ENCODE assay signal across 23 cellular contexts in the genomic region with DNA sequence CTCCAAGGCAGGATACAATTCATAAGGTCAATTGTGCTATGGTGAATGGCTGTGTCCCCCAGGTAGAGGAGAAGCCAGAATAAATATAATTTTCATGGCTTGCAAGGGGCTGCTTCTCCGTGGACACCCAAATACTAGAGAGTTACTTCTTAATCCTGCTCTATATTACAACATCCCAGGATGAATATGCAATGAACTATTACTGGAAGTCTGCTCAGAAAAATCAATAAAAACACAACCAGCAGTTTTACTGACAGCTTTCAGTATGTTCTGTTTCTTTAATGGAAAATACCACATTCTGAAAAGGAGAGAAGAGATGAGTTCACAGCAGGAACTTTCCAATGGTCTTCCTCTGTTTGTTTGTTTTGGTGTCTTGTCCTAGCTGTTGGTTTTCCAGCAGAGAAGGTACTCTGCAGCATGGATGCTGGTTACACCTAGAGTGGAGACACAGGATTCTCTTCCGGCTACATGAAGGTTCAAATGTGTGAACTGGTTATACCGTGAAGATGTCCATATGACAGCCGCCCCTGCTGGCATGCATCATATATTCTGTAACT.
DNase-seq lines count a peak whose midpoint lies in the region; ATAC-seq, FAIRE-seq and TF ChIP-seq lines count a peak whose summit lies in the region.
"Had no signal": no experiment of that assay in that cellular context is flagged by ENCODE, and none has a peak within 500 bp of the region (broad histone marks: within the 10 kb centered on the region; RNA-seq: fewer than 3 reads in every experiment).

No MANE protein-coding gene starts in this region.

- no peaks in the 10 kb centered on the region for H3K36me3 Mint-ChIP-seq in astrocyte (ENCODE audit: low read depth, unreplicated experiment)
- H3K36me3 Mint-ChIP-seq: CD4-positive, alpha-beta memory T cell; IgD-negative memory B cell had no signal

- WGBS in right lobe of liver (ENCODE audit: insufficient coverage, low coverage, low lambda C conversion rate, missing lambda C conversion rate) = 67% methylated on average over 4 of the region's 4 CpGs
- no CpG with 5 or more reads among the region's 4 CpGs for WGBS in neuronal stem cell (ENCODE audit: extremely low coverage in 2 of 2, insufficient read length in 2 of 2, insufficient replicate concordance in 1 of 2), 2 donors

- no peak for FAIRE-seq in astrocyte (lab: Jason Lieb, UNC)
- FAIRE-seq: A204.1, D721Med, G401.6, GM12891, H54 had no signal

- H4K20me1 ChIP-seq in astrocyte (ENCODE audit: insufficient read depth, low read length) = no peaks in the 10 kb centered on the region

- no peak overlapping the region for H2AK5ac ChIP-seq in neuronal stem cell (ENCODE audit: low read depth, low read length)

- H3K36me3 ChIP-seq in A673 (ENCODE audit: insufficient read depth, low read length, poor library complexity, severe bottlenecking) (no peaks in the 10 kb centered on the region), astrocyte (ENCODE audit: insufficient read depth, low read length) (no peaks in the 10 kb centered on the region), right lobe of liver (no peaks in the 10 kb centered on the region), neuronal stem cell (replicated peaks in 1 of 2; ENCODE audit: control insufficient read depth in 2 of 2, insufficient read depth in 2 of 2, low read length in 2 of 2) (no peaks in the 10 kb centered on the region), left lung (no peaks in the 10 kb centered on the region)
- H3K36me3 ChIP-seq: BE2C had no signal

- H2BK5ac ChIP-seq in neuronal stem cell (ENCODE audit: low read length) = no peak overlapping the region

- H3K14ac ChIP-seq in neuronal stem cell (ENCODE audit: low read length) = no peak overlapping the region

- intact Hi-C loops in A673 (cut with micrococcal nuclease; ENCODE audit: unreplicated experiment) = no loop called here
- intact Hi-C loops in right lobe of liver (cut with DNase I) = no loop called here
- intact Hi-C loops in left lung (cut with DNase I) = no loop called here

- no peak overlapping the region for H4K8ac ChIP-seq in neuronal stem cell (ENCODE audit: low read depth, low read length)

- no peak overlapping the region for H3K4me3 Mint-ChIP-seq in astrocyte (ENCODE audit: unreplicated experiment)
- H3K4me3 Mint-ChIP-seq: CD4-positive, alpha-beta memory T cell; IgD-negative memory B cell had no signal

- H3K79me1 ChIP-seq in neuronal stem cell (ENCODE audit: low read depth, low read length) = no peaks in the 10 kb centered on the region

- TF ChIP-seq POLR2A in right lobe of liver (IDR thresholded peaks at IDR 0.05) = no peak

- POLR2A ChIA-PET in A673 (lab: Charles Lee; ENCODE audit: low non-redundant PET) = no interaction called here

- no peak overlapping the region for H3K4me2 ChIP-seq in astrocyte (ENCODE audit: low read length)
- no peak overlapping the region for H3K4me2 ChIP-seq in neuronal stem cell (ENCODE audit: insufficient read depth, low read length, poor library complexity, severe bottlenecking)

- H2BK12ac ChIP-seq in neuronal stem cell (ENCODE audit: low read length) = no peak overlapping the region

- no peak overlapping the region for H3K4me3 ChIP-seq in A673 (ENCODE audit: low read depth, low read length, poor library complexity, severe bottlenecking)
- H3K4me3 ChIP-seq in astrocyte (ENCODE audit: insufficient read depth, low read depth, low read length) = no peak overlapping the region
- no peak overlapping the region for H3K4me3 ChIP-seq in right lobe of liver
- no peak overlapping the region for H3K4me3 ChIP-seq in neuronal stem cell (ENCODE audit: low read length in 2 of 2)
- H3K4me3 ChIP-seq in left lung = no peak overlapping the region
- H3K4me3 ChIP-seq: GM23248 had no signal

- H3K9ac ChIP-seq in astrocyte (ENCODE audit: low read length) = no peak overlapping the region
- H3K9ac ChIP-seq in neuronal stem cell (ENCODE audit: low read depth, low read length, poor library complexity) = no peak overlapping the region
- H3K9ac ChIP-seq: GM23248 had no signal

- peak; percentile 4 for DNase-seq in A673 (ENCODE audit: low spot score)
- DNase-seq in NCI-H146 (lab: John Stamatoyannopoulos, UW) = peak; percentile 63
- no peak for DNase-seq in astrocyte (ENCODE audit: low read depth)
- DNase-seq in right lobe of liver = no peak
- no peak for DNase-seq in neuronal stem cell (ENCODE audit: low spot score)
- DNase-seq in T-helper 1 cell = no peak
- no peak for DNase-seq in left lung
- DNase-seq: BE2C; CD4-positive, alpha-beta memory T cell; COR-L47; DMS153; DMS79 treated with DMSO at 0.1 percent for 48 hours; EL; GM23248 had no signal

- CTCF ChIA-PET in A673 (lab: Charles Lee) = no interaction called here

- no peak overlapping the region for H3K23ac ChIP-seq in neuronal stem cell (ENCODE audit: low read depth, low read length, poor library complexity)

- H3K4ac ChIP-seq in neuronal stem cell (ENCODE audit: low read length) = no peak overlapping the region

- H4K91ac ChIP-seq in neuronal stem cell (ENCODE audit: low read depth, low read length, poor library complexity) = no peak overlapping the region

- H3K27ac ChIP-seq in A673 (ENCODE audit: low read depth, low read length, poor library complexity, severe bottlenecking) = no peak overlapping the region
- no peak overlapping the region for H3K27ac ChIP-seq in astrocyte (ENCODE audit: low read depth, low read length)
- peak overlapping the region in 1 of 3 donors; percentile 34 for H3K27ac ChIP-seq in right lobe of liver
- no peak overlapping the region for H3K27ac ChIP-seq in neuronal stem cell (replicated peaks; ENCODE audit: low read length)
- H3K27ac ChIP-seq in left lung = no peak overlapping the region
- H3K27ac ChIP-seq: C4-2B, GM23248 had no signal

- no peak overlapping the region for H2BK15ac ChIP-seq in neuronal stem cell (ENCODE audit: low read length)

- H3K27me3 Mint-ChIP-seq in astrocyte (ENCODE audit: low read depth, unreplicated experiment) = no peaks in the 10 kb centered on the region
- H3K27me3 Mint-ChIP-seq: CD4-positive, alpha-beta memory T cell; IgD-negative memory B cell had no signal

- H2AFZ ChIP-seq in astrocyte (ENCODE audit: low read depth, low read length) = no peak overlapping the region
- no peak overlapping the region for H2AFZ ChIP-seq in neuronal stem cell (ENCODE audit: low read length)
- H2AFZ ChIP-seq: GM23248 had no signal

- H3K4me1 Mint-ChIP-seq in astrocyte (ENCODE audit: low read depth, unreplicated experiment) = peaks cover 10% of the 10 kb centered on the region
- H3K4me1 Mint-ChIP-seq: CD4-positive, alpha-beta memory T cell; IgD-negative memory B cell had no signal

- no peak overlapping the region for H2BK120ac ChIP-seq in neuronal stem cell (ENCODE audit: low read depth, low read length)

- no peak overlapping the region for H3K18ac ChIP-seq in neuronal stem cell (ENCODE audit: low read length)

- TF ChIP-seq CTCF in A673 (conservative IDR thresholded peaks at IDR 0.05; ENCODE audit: low read depth, low read length) (no peak), astrocyte (IDR thresholded peaks at IDR 0.05; ENCODE audit: insufficient read depth, low read depth, low read length) (no peak), right lobe of liver (IDR thresholded peaks at IDR 0.05) (no peak), left lung (IDR thresholded peaks at IDR 0.05) (no peak)

- ATAC-seq in right lobe of liver = peak; percentile 59 to 79 (median 70)
- no peak for ATAC-seq in left lung
- ATAC-seq in HG03521 (IDR thresholded peaks at IDR 0.05; ENCODE audit: unreplicated experiment) = no peak
- ATAC-seq: HCT116 had no signal

- H3K9me3 ChIP-seq in A673 (ENCODE audit: low read depth, low read length, poor library complexity, severe bottlenecking) (no peaks in the 10 kb centered on the region), astrocyte (ENCODE audit: insufficient read depth, low read depth, low read length) (no peaks in the 10 kb centered on the region), right lobe of liver (no peaks in the 10 kb centered on the region), neuronal stem cell (replicated peaks in 1 of 2; ENCODE audit: control insufficient read depth in 2 of 2, insufficient read depth in 1 of 2, low read depth in 1 of 2, low read length in 2 of 2) (no peaks in the 10 kb centered on the region), left lung (peaks cover 0 to 14% of the 10 kb centered on the region in 2 donors)

- peak overlapping the region; percentile 50 for H3K27ac Mint-ChIP-seq in astrocyte (ENCODE audit: unreplicated experiment)
- H3K27ac Mint-ChIP-seq: CD4-positive, alpha-beta memory T cell; IgD-negative memory B cell had no signal

- H3K9me3 Mint-ChIP-seq in astrocyte (ENCODE audit: unreplicated experiment) = peaks cover 1% of the 10 kb centered on the region

- no TSS peak for BruUV-seq in A673 (replicated peaks; lab: Mats Ljungman, UMichigan)

- no peaks in the 10 kb centered on the region for H3K27me3 ChIP-seq in A673 (replicated peaks; ENCODE audit: insufficient read depth, low read depth, low read length, poor library complexity)
- no peaks in the 10 kb centered on the region for H3K27me3 ChIP-seq in astrocyte (ENCODE audit: insufficient read depth, low read length)
- H3K27me3 ChIP-seq in right lobe of liver = no peaks in the 10 kb centered on the region
- no peaks in the 10 kb centered on the region for H3K27me3 ChIP-seq in neuronal stem cell (ENCODE audit: control insufficient read depth in 3 of 3, insufficient read depth in 3 of 3, low read depth in 1 of 3, low read length in 3 of 3)
- no peaks in the 10 kb centered on the region for H3K27me3 ChIP-seq in left lung
- H3K27me3 ChIP-seq: BE2C had no signal

- no peaks in the 10 kb centered on the region for H3K79me2 ChIP-seq in astrocyte (ENCODE audit: insufficient read depth, low read length)

- H3K4me1 ChIP-seq in A673 (ENCODE audit: insufficient read depth, low read length, poor library complexity, severe bottlenecking) (peaks cover 10% of the 10 kb centered on the region), astrocyte (ENCODE audit: insufficient read depth, low read length) (no peaks in the 10 kb centered on the region), right lobe of liver (peaks cover 0 to 34% (median 14%) of the 10 kb centered on the region in 4 donors), neuronal stem cell (ENCODE audit: control insufficient read depth in 2 of 2, insufficient read depth in 1 of 2, low read depth in 1 of 2, low read length in 2 of 2) (no peaks in the 10 kb centered on the region), left lung (no peaks in the 10 kb centered on the region)
- H3K4me1 ChIP-seq: BE2C had no signal

Comparison
In these comparisons a context has a peak if more than half of its experiments do, and no peak if none do; other contexts are left out.
1. DNase-seq: peak in A673 (single experiment) and NCI-H146 (single experiment); none in astrocyte (single experiment), right lobe of liver (0 of 3), neuronal stem cell (single experiment), T-helper 1 cell (0 of 5) and left lung (0 of 2).
2. ATAC-seq: peak in right lobe of liver (4 of 4); none in left lung (single experiment) and HG03521 (single experiment).